ENCODE assay signal across 25 cellular contexts in genomic region chr9:121881920-121882500, GRCh38.
A peak's percentile ranks its signal among the peaks of the same experiment; 100 is the strongest.
DNase-seq lines count a peak whose midpoint lies in the region; ATAC-seq and TF ChIP-seq lines count a peak whose summit lies in the region.
"Had no signal": no experiment of that assay in that cellular context is flagged by ENCODE, and none has a peak within 500 bp of the region (broad histone marks: within the 10 kb centered on the region; RNA-seq: fewer than 3 reads in every experiment).

No MANE protein-coding gene starts in this region.

- ATAC-seq in left lung (peak; percentile 75), upper lobe of left lung (ENCODE audit: low FRiP score in 2 of 2) (no peak)
- ATAC-seq: gastroesophageal sphincter; psoas muscle; stimulated activated memory B cell treated with anti-CD40 and anti-IgM and Interleukin-4, amounts not matched to agents 10 μg/mL and 1 μg/mL and 100 μg/mL, for 72 hours had no signal

- no peak overlapping the region for H3K9ac ChIP-seq in BLaER1 treated with 17β-estradiol and CSF1 and Interleukin-3, amounts not matched to agents 10 nM and 100 nM

- H3K27me3 ChIP-seq in BLaER1 treated with 17β-estradiol and CSF1 and Interleukin-3, amounts not matched to agents 10 nM and 100 nM, result no peaks in the 10 kb centered on the region
- H3K27me3 ChIP-seq in left lung (no peaks in the 10 kb centered on the region), upper lobe of left lung (no peaks in the 10 kb centered on the region)
- H3K27me3 ChIP-seq: gastroesophageal sphincter had no signal

- H3K4me3 ChIP-seq in BLaER1 treated with 17β-estradiol and CSF1 and Interleukin-3, amounts not matched to agents 10 nM and 100 nM, result no peak overlapping the region
- H3K4me3 ChIP-seq in left lung (no peak overlapping the region), upper lobe of left lung (no peak overlapping the region)
- H3K4me3 ChIP-seq: gastroesophageal sphincter, psoas muscle had no signal

- H3K9me3 ChIP-seq in BLaER1 treated with 17β-estradiol and CSF1 and Interleukin-3, amounts not matched to agents 10 nM and 100 nM (replicated peaks in 1 of 11), result no peaks in the 10 kb centered on the region
- no peaks in the 10 kb centered on the region for H3K9me3 ChIP-seq in left lung
- H3K9me3 ChIP-seq in upper lobe of left lung, result no peaks in the 10 kb centered on the region
- H3K9me3 ChIP-seq: Caco-2, gastroesophageal sphincter, psoas muscle had no signal

- DNase-seq in DMS79 treated with DMSO at 0.1 percent for 48 hours (lab: John Stamatoyannopoulos, UW), result peak; percentile 35
- DNase-seq in NCI-H69 (lab: John Stamatoyannopoulos, UW), result peak; percentile 84
- DNase-seq in left lung, result no peak
- no peak for DNase-seq in DMS114 treated with DMSO at 0.1 percent for 48 hours (lab: John Stamatoyannopoulos, UW; ENCODE audit: unreplicated experiment)
- no peak for DNase-seq in GM10248 (ENCODE audit: extremely low spot score)
- no peak for DNase-seq in upper lobe of left lung
- DNase-seq in amygdala (lab: John Stamatoyannopoulos, UW), result no peak
- DNase-seq: activated CD4-positive, alpha-beta T cell treated with anti-CD3 and anti-CD28 coated beads for 48 hours; activated gamma-delta T cell treated with Interleukin-2 at 50 U/mL for 16 hours; activated T-cell treated with anti-CD3 and anti-CD28 coated beads, Interleukin-2, amount 50 U/mL, for 24 hours; C1 segment of cervical spinal cord; EL; hippocampal formation; immature natural killer cell; mesenchymal stem cell; NCI-H2171; NCI-H526 treated with DMSO at 0.1 percent for 48 hours; nucleus accumbens; psoas muscle; stimulated activated CD4-positive, alpha-beta T cell treated with anti-CD3 and anti-CD28 coated beads, Interleukin-4, amount 100 ng/mL, for 4 hours had no signal

- 76 to 87% methylated on average over 7 of the region's 7 CpGs for WGBS in upper lobe of left lung, 2 donors

- peaks cover 0 to 10% (median 0%) of the 10 kb centered on the region in 11 experiments; a peak in 1 of 22 replicates for H4K20me1 ChIP-seq in BLaER1 treated with 17β-estradiol and CSF1 and Interleukin-3, amounts not matched to agents 10 nM and 100 nM

- intact Hi-C loops in left lung (cut with DNase I), result no loop called here

- H3K27ac ChIP-seq in BLaER1 treated with 17β-estradiol and CSF1 and Interleukin-3, amounts not matched to agents 10 nM and 100 nM, result no peak overlapping the region
- H3K27ac ChIP-seq in left lung (no peak overlapping the region), upper lobe of left lung (no peak overlapping the region)
- H3K27ac ChIP-seq: gastroesophageal sphincter, psoas muscle, RWPE1 had no signal

- TF ChIP-seq POLR2A in upper lobe of left lung (IDR thresholded peaks at IDR 0.05), result no peak

- no peak for TF ChIP-seq EP300 in upper lobe of left lung (IDR thresholded peaks at IDR 0.05)

- H3K4me1 ChIP-seq in BLaER1 treated with 17β-estradiol and CSF1 and Interleukin-3, amounts not matched to agents 10 nM and 100 nM, result peaks cover 23 to 51% (median 49%) of the 10 kb centered on the region in 10 experiments
- H3K4me1 ChIP-seq in left lung (no peaks in the 10 kb centered on the region), upper lobe of left lung (no peaks in the 10 kb centered on the region)
- H3K4me1 ChIP-seq: Caco-2, gastroesophageal sphincter had no signal

- POLR2A ChIA-PET in GM10248 (lab: Yijun Ruan, JAX), result no interaction called here

- no peaks in the 10 kb centered on the region for H3K36me3 ChIP-seq in BLaER1 treated with 17β-estradiol and CSF1 and Interleukin-3, amounts not matched to agents 10 nM and 100 nM
- no peaks in the 10 kb centered on the region for H3K36me3 ChIP-seq in left lung
- no peaks in the 10 kb centered on the region for H3K36me3 ChIP-seq in upper lobe of left lung

- TF ChIP-seq CTCF in left lung (IDR thresholded peaks at IDR 0.05) (no peak), GM10248 (IDR thresholded peaks at IDR 0.05; ENCODE audit: control extremely low read depth, extremely low read depth, low read depth, missing control alignments) (no peak), upper lobe of left lung (IDR thresholded peaks at IDR 0.05) (no peak)

- CTCF ChIA-PET in GM10248 (lab: Yijun Ruan, JAX), result no interaction called here

- H3K4me2 ChIP-seq in BLaER1 treated with 17β-estradiol and CSF1 and Interleukin-3, amounts not matched to agents 10 nM and 100 nM, result peak overlapping the region in 7 of 11 experiments; percentile 8 to 87 (median 38); a peak in 11 of 22 replicates

Comparison
In these comparisons a context has a peak if more than half of its experiments do, and no peak if none do; other contexts are left out.
1. DNase-seq: peak in DMS79 treated with DMSO at 0.1 percent for 48 hours (single experiment) and NCI-H69 (single experiment); none in left lung (0 of 2), DMS114 treated with DMSO at 0.1 percent for 48 hours (single experiment), GM10248 (single experiment), upper lobe of left lung (0 of 2) and amygdala (0 of 56).